9 cellular contexts compared by ENCODE assay signal in the genomic region with DNA sequence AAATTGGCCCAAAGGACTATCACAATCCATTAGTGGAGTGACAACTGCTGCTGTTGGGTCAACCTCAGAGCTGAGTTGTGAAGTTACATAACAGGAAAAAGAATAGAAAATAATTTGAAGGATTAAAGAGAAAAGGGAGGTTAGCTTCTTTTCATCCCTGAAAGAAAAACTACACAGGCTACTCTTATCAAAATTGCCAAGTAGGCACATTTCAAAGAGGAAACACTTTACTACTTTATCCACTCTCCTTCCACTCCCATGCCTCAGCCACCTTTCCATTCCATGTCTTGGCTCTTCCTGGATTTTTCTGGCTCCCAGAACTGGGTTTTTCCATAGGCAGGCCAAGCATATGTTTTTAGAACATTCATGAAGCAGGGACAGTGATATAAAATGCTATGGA.
"Had no signal": no experiment of that assay in that cellular context is flagged by ENCODE, and none has a peak within 500 bp of the region (broad histone marks: within the 10 kb centered on the region; RNA-seq: fewer than 3 reads in every experiment).

No MANE protein-coding gene starts in this region.

- H2AFZ ChIP-seq: GM23338 had no signal

- FAIRE-seq: HTR-8/SVneo had no signal

- H3K4me2 ChIP-seq: GM23338, KMS-11 had no signal

- H3K9me3 ChIP-seq: HAP-1 had no signal

- H3K9ac ChIP-seq: KMS-11 had no signal

- H3K4me3 ChIP-seq: GM23338, HAP-1 had no signal

- H3K36me3 ChIP-seq: HAP-1 had no signal

- DNase-seq: H7, HFFc6, Karpas-422, KBM-7 had no signal

- H3K27ac ChIP-seq: KMS-11 had no signal

- ATAC-seq: GM23338, HCT116 had no signal

- H3K4me1 ChIP-seq: HAP-1 had no signal
